ENCODE assay signal across 8 cellular contexts in the genomic region with DNA sequence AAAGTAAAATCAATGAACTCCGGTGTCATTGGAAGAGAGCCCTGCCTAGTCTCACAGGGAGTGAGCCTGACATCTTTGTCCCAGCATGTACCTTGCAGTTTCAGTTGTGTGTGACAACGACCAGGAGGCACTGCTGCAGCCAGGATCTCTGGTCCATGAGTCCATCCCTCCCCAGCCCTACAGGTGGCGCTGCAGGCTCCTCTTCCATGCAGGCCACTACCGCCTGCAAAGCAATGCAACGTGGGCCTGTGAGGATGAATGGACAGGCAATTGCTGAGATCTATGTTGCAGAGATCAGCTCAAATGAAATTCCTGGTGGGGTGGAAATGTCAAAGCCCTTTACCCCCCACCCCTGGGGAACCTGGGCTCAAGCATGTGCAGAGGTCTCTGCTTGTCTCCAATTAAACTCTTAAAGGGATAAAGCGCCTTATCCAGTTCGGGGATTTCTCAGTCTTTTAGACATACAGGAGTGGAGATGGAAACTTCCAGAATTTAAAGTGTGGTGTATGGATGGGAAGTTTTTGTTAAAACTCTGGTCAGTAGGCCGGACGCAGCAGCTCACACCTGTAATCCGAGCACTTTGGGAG. TPM values are rescaled to one million over a fixed set of nuclear protein-coding genes. Genes with fewer than 3 reads are reported as not detected.
DNase-seq lines count a peak whose midpoint lies in the region; ATAC-seq and TF ChIP-seq lines count a peak whose summit lies in the region.

No MANE protein-coding gene starts in this region.

- TF ChIP-seq EP300 in ovary (IDR thresholded peaks at IDR 0.05) (no peak), transverse colon (IDR thresholded peaks at IDR 0.05; ENCODE audit: low read depth) (no peak)

- H3K9me3 ChIP-seq in ovary: no peaks in the 10 kb centered on the region
- no peaks in the 10 kb centered on the region for H3K9me3 ChIP-seq in transverse colon

- in situ Hi-C loops in transverse colon (cut with MboI; ENCODE audit: low pct_ligation_motif_present in 1 of 4, low pct_unique_long_range_greater_than_20kb in 1 of 4, low sequenced_read_pairs in 3 of 4): no loop called here

- peak; percentile 65 for ATAC-seq in GM21515 (IDR thresholded peaks at IDR 0.05; ENCODE audit: unreplicated experiment)

- H3K27me3 ChIP-seq in ovary: no peaks in the 10 kb centered on the region
- no peaks in the 10 kb centered on the region for H3K27me3 ChIP-seq in transverse colon

- H3K36me3 ChIP-seq in ovary (no peaks in the 10 kb centered on the region), transverse colon (peaks cover 0 to 3% (median under 1%) of the 10 kb centered on the region in 4 donors)

- TF ChIP-seq CTCF in ovary (IDR thresholded peaks at IDR 0.05): peak; percentile 55 to 65 (median 63)
- peak; percentile 81 to 92 (median 89) for TF ChIP-seq CTCF in transverse colon (IDR thresholded peaks at IDR 0.05)

- WGBS in ovary, 3 donors: 41 to 48% (median 41%) methylated on average over 10 of the region's 10 CpGs
- 50 to 88% methylated on average over 4 to 10 of the region's 10 CpGs for WGBS in transverse colon (ENCODE audit: low coverage in 1 of 2), 2 donors

- H3K27ac ChIP-seq in ovary (no peak overlapping the region), transverse colon (no peak overlapping the region)

- H3K4me1 ChIP-seq in ovary (ENCODE audit: insufficient read depth) (no peaks in the 10 kb centered on the region), transverse colon (no peaks in the 10 kb centered on the region)

- peak; percentile 94 for DNase-seq in COLO829 (ENCODE audit: low spot score)
- DNase-seq in Kasumi-1 (lab: John Stamatoyannopoulos, UW): peak; percentile 82 to 84
- peak; percentile 78 for DNase-seq in SHP77 treated with DMSO at 0.1 percent for 48 hours (lab: John Stamatoyannopoulos, UW)
- peak; percentile 90 for DNase-seq in activated effector memory CD4-positive, alpha-beta T cell treated with anti-CD3 and anti-CD28 coated beads, Interleukin-2, amount 50 U/mL, for 16 hours
- peak; percentile 63 for DNase-seq in foreskin melanocyte
- DNase-seq in ovary: peak; percentile 63 to 85 (median 76)
- DNase-seq in transverse colon: peak; percentile 88

- intact Hi-C loops in ovary (cut with DNase I) (no loop called here), transverse colon (cut with DNase I; ENCODE audit: low total_unique reads) (no loop called here)

- no peak for TF ChIP-seq POLR2A in ovary (IDR thresholded peaks at IDR 0.05)
- TF ChIP-seq POLR2A in transverse colon (IDR thresholded peaks at IDR 0.05): no peak

- H3K4me3 ChIP-seq in ovary (no peak overlapping the region), transverse colon (no peak overlapping the region)

RNA-seq across cellular contexts. Expression of a gene that starts 35.8 kb away (rescaled TPM):
- 100 to 1,000 TPM; 109 to 279 (median 230) TPM for total RNA-seq in ovary
- 100 to 1,000 TPM in 1 of 2 donors, 10 to 100 TPM in 1; 62.6 to 208 TPM for polyA plus RNA-seq in ovary
- 100 to 1,000 TPM in 3 of 4 donors, 10 to 100 TPM in 1; 97.3 to 338 (median 167) TPM for total RNA-seq in transverse colon

RNA-seq across cellular contexts. Expression of a gene that starts 59.0 kb away (rescaled TPM):
- total RNA-seq in ovary: 10 to 100 TPM in 6 of 7 donors, 1 to 10 TPM in 1; 6.6 to 19.7 (median 15.2) TPM
- polyA plus RNA-seq in ovary: 10 to 100 TPM in 1 of 2 donors, 1 to 10 TPM in 1; 9.6 to 22.2 TPM
- 10 to 100 TPM; 43.8 to 78.9 (median 55.9) TPM for total RNA-seq in transverse colon
